Comparison of ENCODE assay signal across 1 cellular context in the genomic region with DNA sequence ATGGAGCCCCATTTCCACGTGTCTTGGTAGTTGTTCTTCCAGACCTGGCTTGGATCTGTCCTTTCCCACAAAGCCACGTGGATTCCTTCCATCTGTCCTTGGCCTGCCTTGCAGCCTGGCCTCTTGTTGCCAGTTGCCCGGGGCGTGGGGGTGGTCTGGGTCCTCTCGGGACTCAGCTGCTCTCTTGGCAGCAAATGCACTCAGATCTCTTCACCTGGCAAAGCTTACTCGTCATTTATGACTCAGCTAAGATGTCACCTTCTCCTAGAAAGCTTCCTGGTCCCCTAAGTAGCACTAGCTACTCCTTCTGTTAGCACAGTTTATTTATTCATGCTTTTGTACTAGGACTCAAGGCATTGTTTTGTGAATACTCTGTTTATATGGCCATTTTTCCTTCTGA.
TF ChIP-seq lines count a peak whose summit lies in the region.

No MANE protein-coding gene starts in this region.

TF ChIP-seq in GM23338, 12 proteins besides CTCF, POLR2A, EP300 and RAD21 (continued from another document):
- TF ChIP-seq ZNF462 (CRISPR knock-in tag; IDR thresholded peaks at IDR 0.05) (no peak), ZNF331 (CRISPR knock-in tag; IDR thresholded peaks at IDR 0.05; ENCODE audit: low read depth) (no peak), ZNF114 (CRISPR knock-in tag; IDR thresholded peaks at IDR 0.05) (no peak), STAT1 (IDR thresholded peaks at IDR 0.05; ENCODE audit: unreplicated experiment) (no peak), POLR2AphosphoS5 (IDR thresholded peaks at IDR 0.05; ENCODE audit: low read depth) (no peak), EZH2phosphoT487 (IDR thresholded peaks at IDR 0.05; ENCODE audit: unreplicated experiment) (no peak), ETS1 (IDR thresholded peaks at IDR 0.05) (no peak), JUNB (IDR thresholded peaks at IDR 0.05; ENCODE audit: unreplicated experiment) (no peak)
- TF ChIP-seq, protein P1, sequence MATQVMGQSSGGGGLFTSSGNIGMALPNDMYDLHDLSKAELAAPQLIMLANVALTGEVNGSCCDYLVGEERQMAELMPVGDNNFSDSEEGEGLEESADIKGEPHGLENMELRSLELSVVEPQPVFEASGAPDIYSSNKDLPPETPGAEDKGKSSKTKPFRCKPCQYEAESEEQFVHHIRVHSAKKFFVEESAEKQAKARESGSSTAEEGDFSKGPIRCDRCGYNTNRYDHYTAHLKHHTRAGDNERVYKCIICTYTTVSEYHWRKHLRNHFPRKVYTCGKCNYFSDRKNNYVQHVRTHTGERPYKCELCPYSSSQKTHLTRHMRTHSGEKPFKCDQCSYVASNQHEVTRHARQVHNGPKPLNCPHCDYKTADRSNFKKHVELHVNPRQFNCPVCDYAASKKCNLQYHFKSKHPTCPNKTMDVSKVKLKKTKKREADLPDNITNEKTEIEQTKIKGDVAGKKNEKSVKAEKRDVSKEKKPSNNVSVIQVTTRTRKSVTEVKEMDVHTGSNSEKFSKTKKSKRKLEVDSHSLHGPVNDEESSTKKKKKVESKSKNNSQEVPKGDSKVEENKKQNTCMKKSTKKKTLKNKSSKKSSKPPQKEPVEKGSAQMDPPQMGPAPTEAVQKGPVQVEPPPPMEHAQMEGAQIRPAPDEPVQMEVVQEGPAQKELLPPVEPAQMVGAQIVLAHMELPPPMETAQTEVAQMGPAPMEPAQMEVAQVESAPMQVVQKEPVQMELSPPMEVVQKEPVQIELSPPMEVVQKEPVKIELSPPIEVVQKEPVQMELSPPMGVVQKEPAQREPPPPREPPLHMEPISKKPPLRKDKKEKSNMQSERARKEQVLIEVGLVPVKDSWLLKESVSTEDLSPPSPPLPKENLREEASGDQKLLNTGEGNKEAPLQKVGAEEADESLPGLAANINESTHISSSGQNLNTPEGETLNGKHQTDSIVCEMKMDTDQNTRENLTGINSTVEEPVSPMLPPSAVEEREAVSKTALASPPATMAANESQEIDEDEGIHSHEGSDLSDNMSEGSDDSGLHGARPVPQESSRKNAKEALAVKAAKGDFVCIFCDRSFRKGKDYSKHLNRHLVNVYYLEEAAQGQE (IDR thresholded peaks at IDR 0.05; ENCODE audit: unreplicated experiment): no peak
